1 cellular context compared by ENCODE assay signal in genomic region chr5:33994845-33995244, GRCh38.
TF ChIP-seq lines count a peak whose summit lies in the region.

No MANE protein-coding gene starts in this region.

TF ChIP-seq in SK-N-SH treated with all-trans-retinoic acid at 6 μM for 48 hours, 23 proteins besides CTCF, POLR2A, EP300 and RAD21 (continued from another document):
- TF ChIP-seq TOX (CRISPR knock-in tag; IDR thresholded peaks at IDR 0.05; ENCODE audit: borderline replicate concordance) = no peak
- no peak for TF ChIP-seq ZNF565 (CRISPR knock-in tag; conservative IDR thresholded peaks at IDR 0.05; ENCODE audit: low read depth)
- no peak for TF ChIP-seq ESRRG (CRISPR knock-in tag; IDR thresholded peaks at IDR 0.05)
- no peak for TF ChIP-seq TCF4 (CRISPR knock-in tag; IDR thresholded peaks at IDR 0.05; ENCODE audit: borderline replicate concordance)
